8 cellular contexts compared by ENCODE assay signal in genomic region chr11:107591446-107592236, GRCh38. TPM values are rescaled to one million over a fixed set of nuclear protein-coding genes. Genes with fewer than 3 reads are reported as not detected.
A peak's percentile ranks its signal among the peaks of the same experiment; 100 is the strongest.
DNase-seq lines count a peak whose midpoint lies in the region; ATAC-seq and TF ChIP-seq lines count a peak whose summit lies in the region.

No MANE protein-coding gene starts in this region.

- peak overlapping the region; percentile 63 for H3K9ac ChIP-seq in Karpas-422 (ENCODE audit: low read length)

- H3K27me3 ChIP-seq in Karpas-422 (ENCODE audit: low read length) (0 out of 2 replicates have a peak, but pooled peaks cover 13% of the 10 kb centered on the region), hepatocyte (peaks cover 81% of the 10 kb centered on the region), gastrocnemius medialis (no peaks in the 10 kb centered on the region)

- in situ Hi-C loops in gastrocnemius medialis (cut with MboI; ENCODE audit: low sequenced_read_pairs in 4 of 4): no loop called here

- no peak for TF ChIP-seq POLR2A in gastrocnemius medialis (IDR thresholded peaks at IDR 0.05)

- no peaks in the 10 kb centered on the region for H3K36me3 ChIP-seq in Karpas-422 (ENCODE audit: insufficient read depth, low read length)
- no peaks in the 10 kb centered on the region for H3K36me3 ChIP-seq in hepatocyte (replicated peaks; ENCODE audit: insufficient read depth, low read depth)
- no peaks in the 10 kb centered on the region for H3K36me3 ChIP-seq in gastrocnemius medialis

- no peaks in the 10 kb centered on the region for H4K20me1 ChIP-seq in Karpas-422 (ENCODE audit: insufficient read depth, low read depth, low read length)
- H4K20me1 ChIP-seq in hepatocyte (ENCODE audit: insufficient read depth, poor library complexity, severe bottlenecking): no peaks in the 10 kb centered on the region

- peaks cover 33% of the 10 kb centered on the region for H3K4me1 Mint-ChIP-seq in activated naive CD4-positive, alpha-beta T cell treated with anti-CD3 and anti-CD28 coated beads, Interleukin-2, amount 50 U/mL, for 24 hours

- ATAC-seq in gastrocnemius medialis: peak; percentile 48 to 65

- peak; percentile 60 for DNase-seq in GM20000 (ENCODE audit: low spot score)
- no peak for DNase-seq in Karpas-422
- DNase-seq in hepatocyte (ENCODE audit: low spot score): peak; percentile 35
- peak in 1 of 2 donors; percentile 2 for DNase-seq in gastrocnemius medialis
- no peak for DNase-seq in NCI-H128 (lab: John Stamatoyannopoulos, UW; ENCODE audit: unreplicated experiment)
- no peak for DNase-seq in superior temporal gyrus (ENCODE audit: extremely low spot score)

- H3K27ac Mint-ChIP-seq in activated naive CD4-positive, alpha-beta T cell treated with anti-CD3 and anti-CD28 coated beads, Interleukin-2, amount 50 U/mL, for 24 hours: peak overlapping the region; percentile 52

- H3K27ac ChIP-seq in C4-2B: peak overlapping the region; percentile 18; the same call in 1 of the 2 replicates
- H3K27ac ChIP-seq in Karpas-422 (ENCODE audit: low read length): no peak overlapping the region
- no peak overlapping the region for H3K27ac ChIP-seq in hepatocyte
- no peak overlapping the region for H3K27ac ChIP-seq in gastrocnemius medialis

- H3K4me3 Mint-ChIP-seq in activated naive CD4-positive, alpha-beta T cell treated with anti-CD3 and anti-CD28 coated beads, Interleukin-2, amount 50 U/mL, for 24 hours: peak overlapping the region; percentile 86

- H3K79me2 ChIP-seq in Karpas-422 (ENCODE audit: low read length) (no peaks in the 10 kb centered on the region), hepatocyte (no peaks in the 10 kb centered on the region)

- H3K9me3 Mint-ChIP-seq in activated naive CD4-positive, alpha-beta T cell treated with anti-CD3 and anti-CD28 coated beads, Interleukin-2, amount 50 U/mL, for 24 hours: peaks cover 5% of the 10 kb centered on the region

- H3K4me3 ChIP-seq in Karpas-422 (ENCODE audit: low read length) (peak overlapping the region; percentile 75), hepatocyte (peak overlapping the region; percentile 60), gastrocnemius medialis (peak overlapping the region; percentile 61 to 77 (median 66))

- peaks cover 2% of the 10 kb centered on the region for H3K36me3 Mint-ChIP-seq in activated naive CD4-positive, alpha-beta T cell treated with anti-CD3 and anti-CD28 coated beads, Interleukin-2, amount 50 U/mL, for 24 hours

- intact Hi-C loops in gastrocnemius medialis (cut with DNase I; ENCODE audit: low total_unique reads): no loop called here

- H2AFZ ChIP-seq in Karpas-422 (ENCODE audit: low read length): peak overlapping the region; percentile 82
- H2AFZ ChIP-seq in hepatocyte: peak overlapping the region; percentile 87

- peaks cover 64% of the 10 kb centered on the region for H3K27me3 Mint-ChIP-seq in activated naive CD4-positive, alpha-beta T cell treated with anti-CD3 and anti-CD28 coated beads, Interleukin-2, amount 50 U/mL, for 24 hours

- peaks cover 19% of the 10 kb centered on the region for H3K4me1 ChIP-seq in Karpas-422 (ENCODE audit: low read length)
- H3K4me1 ChIP-seq in hepatocyte (ENCODE audit: insufficient read depth): peaks cover 9% of the 10 kb centered on the region
- peaks cover 3 to 22% of the 10 kb centered on the region in 2 donors for H3K4me1 ChIP-seq in gastrocnemius medialis

- no peaks in the 10 kb centered on the region for H3K9me2 ChIP-seq in Karpas-422 (replicated peaks; ENCODE audit: insufficient read depth, low read length)
- no peaks in the 10 kb centered on the region for H3K9me2 ChIP-seq in hepatocyte (replicated peaks; ENCODE audit: insufficient read depth)

- 2% methylated on average over 44 of the region's 46 CpGs for WGBS in hepatocyte (ENCODE audit: low lambda C conversion rate, missing lambda C conversion rate)

- peak overlapping the region; percentile 89 for H3K4me2 ChIP-seq in Karpas-422 (ENCODE audit: low read depth, low read length, poor library complexity, severe bottlenecking)
- peak overlapping the region; percentile 99 for H3K4me2 ChIP-seq in hepatocyte

- H3K9me3 ChIP-seq in Karpas-422 (ENCODE audit: low read length) (no peaks in the 10 kb centered on the region), hepatocyte (ENCODE audit: low read depth) (no peaks in the 10 kb centered on the region), gastrocnemius medialis (no peaks in the 10 kb centered on the region)

- TF ChIP-seq CTCF in C4-2B (conservative IDR thresholded peaks at IDR 0.05) (no peak), GM20000 (IDR thresholded peaks at IDR 0.05; ENCODE audit: extremely low read depth, missing control alignments) (no peak), hepatocyte (IDR thresholded peaks at IDR 0.05; ENCODE audit: poor library complexity) (no peak), gastrocnemius medialis (IDR thresholded peaks at IDR 0.05 in 4 of 5, conservative IDR thresholded peaks at IDR 0.05 in 1 of 5) (no peak)

RNA-seq across cellular contexts. Expression of gene ELMOD1, which starts 0.7 kb away (rescaled TPM):
- 0.65 and 2.0 TPM in 2 replicates for total RNA-seq in Karpas-422 (2014; rRNA removed; shearing (Covaris generic); ENCODE audit: low replicate concordance)
- 3.1 and 3.8 TPM in 2 replicates for total RNA-seq in hepatocyte
- 3.1 and 5.3 TPM in 2 replicates for polyA plus RNA-seq in hepatocyte
- 1 to 10 TPM in 3 of 4 donors, under 1 TPM in 1; 0.70 to 3.7 (median 1.6) TPM for total RNA-seq in gastrocnemius medialis

RNA-seq across cellular contexts. Expression of gene ALKBH8, which starts 26.1 kb away (rescaled TPM):
- 21.8 and 24.9 TPM in 2 replicates for total RNA-seq in Karpas-422 (2014; rRNA removed; shearing (Covaris generic); ENCODE audit: low replicate concordance)
- total RNA-seq in hepatocyte (5.2 and 9.5 TPM in 2 replicates), gastrocnemius medialis (1 to 10 TPM; 5.4 to 8.1 (median 6.6) TPM)
- 1.7 and 2.7 TPM in 2 replicates for polyA plus RNA-seq in hepatocyte

Comparison
In these comparisons a context has a peak if more than half of its experiments do, and no peak if none do; other contexts are left out.
1. DNase-seq: peak in GM20000 (single experiment) and hepatocyte (single experiment); none in Karpas-422 (single experiment), NCI-H128 (single experiment) and superior temporal gyrus (single experiment).
2. Peak in every context shown above with its lines, with median percentiles within 50 percentile points of each other: H3K4me3 ChIP-seq.